In the genomic region with DNA sequence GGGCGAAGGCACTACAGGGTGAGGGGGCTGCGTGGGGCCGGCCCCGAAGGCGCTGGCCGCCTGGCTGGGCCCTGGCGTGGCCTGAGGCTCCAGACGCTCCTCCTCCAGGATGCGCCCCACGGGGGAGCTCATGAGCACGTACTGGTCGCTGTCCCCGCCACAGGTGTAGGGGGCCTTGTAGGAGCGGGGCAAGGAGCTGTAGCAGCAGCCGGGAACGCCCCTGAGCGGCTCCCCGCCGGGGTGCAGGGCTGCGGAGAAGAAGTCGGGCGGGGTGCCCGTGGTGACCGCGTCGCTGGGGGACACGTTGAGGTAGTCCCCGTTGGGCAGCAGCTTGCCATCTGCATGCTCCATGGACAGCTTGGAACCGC, we compare ENCODE assay signal across 11 cellular contexts. TPM values are rescaled to one million over a fixed set of nuclear protein-coding genes. Genes with fewer than 3 reads are reported as not detected.
DNase-seq lines count a peak whose midpoint lies in the region; ATAC-seq and TF ChIP-seq lines count a peak whose summit lies in the region.
"Had no signal": no experiment of that assay in that cellular context is flagged by ENCODE, and none has a peak within 500 bp of the region (broad histone marks: within the 10 kb centered on the region; RNA-seq: fewer than 3 reads in every experiment).

No MANE protein-coding gene starts in this region.

- H3K36me3 ChIP-seq in esophagus squamous epithelium (peaks cover 10 to 31% (median 16%) of the 10 kb centered on the region in 3 donors), stomach (peaks cover 20 to 38% (median 32%) of the 10 kb centered on the region in 4 donors)

- H3K9me3 ChIP-seq in esophagus squamous epithelium, result no peaks in the 10 kb centered on the region
- no peaks in the 10 kb centered on the region for H3K9me3 ChIP-seq in stomach

- peaks cover 0 to 15% (median 0%) of the 10 kb centered on the region in 4 donors for H3K27me3 ChIP-seq in esophagus squamous epithelium
- H3K27me3 ChIP-seq in stomach, result peaks cover 0 to 9% (median 5%) of the 10 kb centered on the region in 3 donors

- intact Hi-C loops in esophagus squamous epithelium (cut with DNase I), result loop anchor here (5.0 kb wide), 2 partner anchors 324 to 636 kb away; no protein-coding TSS in a partner anchor
- intact Hi-C loops in stomach (cut with DNase I; ENCODE audit: low total_unique reads), result no loop called here

- H3K27ac ChIP-seq in esophagus squamous epithelium (no peak overlapping the region), stomach (peak overlapping the region in 2 of 5 donors; percentile 95 to 97)
- H3K27ac ChIP-seq: epithelial cell of prostate had no signal

- TF ChIP-seq POLR2A in esophagus squamous epithelium (IDR thresholded peaks at IDR 0.05) (no peak), stomach (IDR thresholded peaks at IDR 0.05) (no peak)

- H3K4me1 ChIP-seq in esophagus squamous epithelium (peaks cover 9 to 84% (median 31%) of the 10 kb centered on the region in 3 donors), stomach (peaks cover 54 to 77% (median 65%) of the 10 kb centered on the region in 4 donors)

- in situ Hi-C loops in SK-MEL-5 (cut with HindIII; ENCODE audit: low pct_unique_long_range_greater_than_20kb, low sequenced_read_pairs), result no loop called here

- ATAC-seq in GM21423 (IDR thresholded peaks at IDR 0.05; ENCODE audit: unreplicated experiment), result no peak

- TF ChIP-seq EP300 in stomach (IDR thresholded peaks at IDR 0.05), result no peak

- TF ChIP-seq CTCF in esophagus squamous epithelium (IDR thresholded peaks at IDR 0.05) (no peak), stomach (IDR thresholded peaks at IDR 0.05) (no peak)

- H3K4me3 ChIP-seq in esophagus squamous epithelium, result peak overlapping the region in 3 of 4 donors; percentile 36 to 84 (median 68)
- peak overlapping the region; percentile 77 to 84 (median 82) for H3K4me3 ChIP-seq in stomach

- 96% methylated on average over 9 of the region's 29 CpGs; no CpG with 5 or more reads in 1 of the 2 donors for WGBS in esophagus squamous epithelium, 2 donors
- 94 to 98% (median 95%) methylated on average over 14 to 29 of the region's 29 CpGs for WGBS in stomach, 5 donors

- peak; percentile 62 for DNase-seq in SIG-M5 treated with dmso at 0.1 percent for 504 hours (lab: John Stamatoyannopoulos, UW; ENCODE audit: unreplicated experiment)
- DNase-seq in SIG-M5 (lab: John Stamatoyannopoulos, UW), result no peak
- DNase-seq in SK-MEL-5 (ENCODE audit: low read depth, low spot score), result peak; percentile 64
- DNase-seq in esophagus squamous epithelium (lab: John Stamatoyannopoulos, UW), result no peak
- DNase-seq in stomach, result no peak
- no peak for DNase-seq in NCI-H187 (lab: John Stamatoyannopoulos, UW)
- DNase-seq in NCI-H345 (lab: John Stamatoyannopoulos, UW), result no peak
- DNase-seq: amniotic stem cell, NCI-H510A treated with DMSO at 0.1 percent for 48 hours had no signal

RNA-seq across cellular contexts. Expression of a gene that starts 3.0 kb away (rescaled TPM):
- 18.1 and 19.5 TPM in 2 replicates for total RNA-seq in SK-MEL-5 (2014; rRNA removed; shearing (Covaris generic))
- 87.3 and 115 TPM in 2 replicates for polyA plus RNA-seq in SK-MEL-5 (2015; cell fraction: cytosol; rRNA removed)
- polyA plus RNA-seq in SK-MEL-5 (2015; cell fraction: nucleus; rRNA removed), result 41.5 and 41.7 TPM in 2 replicates
- total RNA-seq in esophagus squamous epithelium (10 to 100 TPM in 1 of 4 donors, 1 to 10 TPM in 3; 5.0 to 24.6 (median 7.5) TPM), stomach (10 to 100 TPM; 10.7 to 24.1 (median 18.7) TPM)
- polyA plus RNA-seq in stomach, result 1 to 10 TPM; 2.7 to 3.7 (median 3.5) TPM

Comparison
In these comparisons a context has a peak if more than half of its experiments do, and no peak if none do; other contexts are left out.
1. DNase-seq: peak in SIG-M5 treated with dmso at 0.1 percent for 504 hours (single experiment) and SK-MEL-5 (single experiment); none in SIG-M5 (single experiment), esophagus squamous epithelium (single experiment), stomach (single experiment), NCI-H187 (0 of 2) and NCI-H345 (single experiment).